Comparison of ENCODE assay signal across 8 cellular contexts in the genomic region with DNA sequence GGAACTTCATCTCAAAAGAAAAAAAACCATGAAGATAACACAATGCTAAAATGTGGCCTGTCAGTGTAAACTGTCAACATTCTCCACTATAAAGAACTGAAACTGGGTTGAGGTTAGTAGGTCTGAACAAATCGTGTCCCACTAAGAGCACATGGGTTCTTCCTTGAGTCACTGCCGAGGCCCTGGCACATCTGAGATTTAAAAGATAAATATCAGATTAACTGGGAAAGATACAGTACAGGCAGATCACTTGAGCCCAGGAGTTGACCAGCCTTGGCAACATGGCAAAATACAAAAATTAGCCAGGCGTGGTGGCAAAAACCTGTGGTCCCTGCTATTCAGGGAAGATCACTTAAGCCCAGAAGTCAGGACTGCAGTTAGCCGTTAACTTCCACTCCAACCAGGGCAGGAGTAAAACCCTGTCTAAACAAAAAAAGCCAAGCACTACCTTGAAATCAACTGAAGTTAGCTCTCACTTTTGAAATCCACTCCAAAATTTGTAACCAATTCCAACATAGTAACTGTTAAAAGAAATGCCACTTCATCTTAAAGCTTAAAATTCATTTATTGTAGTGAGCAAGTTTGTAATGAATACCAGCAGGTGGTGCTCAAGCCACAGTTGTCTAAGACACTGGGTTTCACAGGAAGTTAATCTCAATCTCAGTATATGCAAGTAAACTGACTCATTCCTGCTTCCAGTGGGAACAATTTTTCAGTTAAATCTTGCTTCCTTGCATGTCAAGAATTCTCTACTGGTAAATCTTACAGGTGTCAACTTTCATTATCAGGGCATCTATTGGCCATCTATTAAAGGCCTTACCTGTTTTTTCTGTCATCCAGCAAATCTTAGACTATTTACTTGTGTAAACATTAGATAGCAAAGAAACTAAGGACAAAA. TPM values are rescaled to one million over a fixed set of nuclear protein-coding genes. Genes with fewer than 3 reads are reported as not detected.
DNase-seq lines count a peak whose midpoint lies in the region; ATAC-seq and TF ChIP-seq lines count a peak whose summit lies in the region.

No MANE protein-coding gene starts in this region.

- peak overlapping the region in 8 of 10 donors; percentile 26 to 84 (median 58) for H3K4me3 Mint-ChIP-seq in naive thymus-derived CD4-positive, alpha-beta T cell

- CTCF ChIA-PET in naive thymus-derived CD4-positive, alpha-beta T cell (lab: Charles Lee), result interaction anchor here (0.6 to 5.8 kb wide), 14 partner anchors 14 to 220 kb away, joined by 3 to 105 read pairs (median 3); no protein-coding TSS in a partner anchor

- H3K4me2 ChIP-seq in BLaER1, result no peak overlapping the region

- H3K4me1 ChIP-seq in BLaER1 (peaks cover 31% of the 10 kb centered on the region), vagina (peaks cover 47% of the 10 kb centered on the region)
- H3K4me1 ChIP-seq in naive thymus-derived CD4-positive, alpha-beta T cell (ENCODE audit: control insufficient read depth in 2 of 2, insufficient read depth in 2 of 2, low read length in 2 of 2), result peaks cover 35 to 48% of the 10 kb centered on the region in 2 donors

- peaks cover 13 to 48% (median 33%) of the 10 kb centered on the region in 5 donors for H3K36me3 Mint-ChIP-seq in naive thymus-derived CD4-positive, alpha-beta T cell

- TF ChIP-seq POLR2A in GM18505 (IDR thresholded peaks at IDR 0.05; ENCODE audit: borderline replicate concordance, extremely low read depth, insufficient read depth, insufficient read length) (peak; percentile 66), erythroblast (IDR thresholded peaks at IDR 0.05; ENCODE audit: low read length) (peak; percentile 50), vagina (IDR thresholded peaks at IDR 0.05) (no peak)

- H3K9me3 Mint-ChIP-seq in naive thymus-derived CD4-positive, alpha-beta T cell, result peaks cover 0 to 16% (median 0%) of the 10 kb centered on the region in 11 donors

- peak; percentile 50 for DNase-seq in NCI-H2171 treated with DMSO at 0.1 percent for 48 hours (lab: John Stamatoyannopoulos, UW)
- DNase-seq in activated CD4-positive, alpha-beta T cell treated with anti-CD3 and anti-CD28 coated beads, Interleukin-2, amount 50 U/mL, for 1 hour, result peak; percentile 47
- peak; percentile 82 to 90 for DNase-seq in erythroblast (lab: John Stamatoyannopoulos, UW)
- DNase-seq in naive thymus-derived CD4-positive, alpha-beta T cell, result peak in 7 of 9 donors; percentile 56 to 76 (median 69)
- DNase-seq in vagina (ENCODE audit: extremely low spot score in 2 of 2), result no peak

- peaks cover 75% of the 10 kb centered on the region for H3K36me3 ChIP-seq in BLaER1
- H3K36me3 ChIP-seq in naive thymus-derived CD4-positive, alpha-beta T cell (ENCODE audit: control insufficient read depth in 2 of 3, insufficient read depth in 3 of 3, low read length in 3 of 3), result peaks cover 12 to 58% (median 33%) of the 10 kb centered on the region in 3 experiments
- H3K36me3 ChIP-seq in vagina, result peaks cover 4 to 46% of the 10 kb centered on the region in 2 donors

- H3K27ac Mint-ChIP-seq in naive thymus-derived CD4-positive, alpha-beta T cell, result peak overlapping the region; percentile 3 to 89 (median 66)

- H3K9me3 ChIP-seq in BLaER1 (no peaks in the 10 kb centered on the region), vagina (no peaks in the 10 kb centered on the region)
- H3K9me3 ChIP-seq in naive thymus-derived CD4-positive, alpha-beta T cell (ENCODE audit: control insufficient read depth in 2 of 3, low read length in 3 of 3), result no peaks in the 10 kb centered on the region

- H3K27me3 Mint-ChIP-seq in naive thymus-derived CD4-positive, alpha-beta T cell, result peaks cover 0 to 4% (median 0%) of the 10 kb centered on the region in 5 donors

- H3K4me1 Mint-ChIP-seq in naive thymus-derived CD4-positive, alpha-beta T cell, result peaks cover 17 to 59% (median 46%) of the 10 kb centered on the region in 7 donors

- intact Hi-C loops in naive thymus-derived CD4-positive, alpha-beta T cell (cut with micrococcal nuclease), result loop anchor here (1.0 to 10.0 kb wide), 6 partner anchors 70 to 219 kb away; no protein-coding TSS in a partner anchor
- intact Hi-C loops in vagina (cut with DNase I), result no loop called here

- peak; percentile 34 to 56 (median 49) for TF ChIP-seq CTCF in vagina (IDR thresholded peaks at IDR 0.05)

- H4K20me1 ChIP-seq in BLaER1, result peaks cover 92% of the 10 kb centered on the region

- H3K27ac ChIP-seq in BLaER1 (no peak overlapping the region), vagina (peak overlapping the region; percentile 54)
- H3K27ac ChIP-seq in naive thymus-derived CD4-positive, alpha-beta T cell (ENCODE audit: low read depth, low read length), result peak overlapping the region; percentile 15

- POLR2A ChIA-PET in naive thymus-derived CD4-positive, alpha-beta T cell (lab: Charles Lee), result interaction anchor here (0.7 to 4.1 kb wide), 6 partner anchors 10 to 99 kb away, joined by 3 to 49 read pairs (median 5); no protein-coding TSS in a partner anchor

- ATAC-seq in GM18505 (IDR thresholded peaks at IDR 0.05; ENCODE audit: unreplicated experiment) (peak; percentile 31), HG02885 (IDR thresholded peaks at IDR 0.05; ENCODE audit: poor library complexity, unreplicated experiment) (peak; percentile 45)
- ATAC-seq in naive thymus-derived CD4-positive, alpha-beta T cell, result peak; percentile 52

- H3K27me3 ChIP-seq in BLaER1 (no peaks in the 10 kb centered on the region), vagina (no peaks in the 10 kb centered on the region)
- H3K27me3 ChIP-seq in naive thymus-derived CD4-positive, alpha-beta T cell (ENCODE audit: control insufficient read depth in 2 of 2, insufficient read depth in 2 of 2, low read length in 2 of 2), result no peaks in the 10 kb centered on the region

- peak overlapping the region; percentile 2; the same call in 1 of the 2 replicates for H3K9ac ChIP-seq in BLaER1

- no peak overlapping the region for H3K4me3 ChIP-seq in BLaER1
- H3K4me3 ChIP-seq in naive thymus-derived CD4-positive, alpha-beta T cell (ENCODE audit: low read length), result no peak overlapping the region
- no peak overlapping the region for H3K4me3 ChIP-seq in vagina

RNA-seq across cellular contexts. Expression of gene EEF1A1, which starts 5.4 kb away (rescaled TPM):
- over 10,000 TPM in 4 of 5 experiments, 1,000 to 10,000 TPM in 1; 8,219 to 15,585 (median 15,428) TPM for total RNA-seq in naive thymus-derived CD4-positive, alpha-beta T cell
- polyA plus RNA-seq in naive thymus-derived CD4-positive, alpha-beta T cell, result over 10,000 TPM; 14,298 to 15,495 TPM
- total RNA-seq in vagina, result 8,108 TPM

RNA-seq across cellular contexts. Expression of gene MTO1, which starts 53.9 kb away (rescaled TPM):
- total RNA-seq in naive thymus-derived CD4-positive, alpha-beta T cell, result 10 to 100 TPM; 43.5 to 92.0 (median 48.6) TPM
- polyA plus RNA-seq in naive thymus-derived CD4-positive, alpha-beta T cell, result 10 to 100 TPM; 27.2 to 37.8 TPM
- total RNA-seq in vagina, result 26.0 TPM

Comparison
In these comparisons a context has a peak if more than half of its experiments do, and no peak if none do; other contexts are left out.
1. POLR2A ChIP-seq: peak in GM18505 (single experiment) and erythroblast (single experiment); none in vagina (0 of 2).
2. DNase-seq: peak in NCI-H2171 treated with DMSO at 0.1 percent for 48 hours (single experiment), activated CD4-positive, alpha-beta T cell treated with anti-CD3 and anti-CD28 coated beads, Interleukin-2, amount 50 U/mL, for 1 hour (single experiment), erythroblast (2 of 2) and naive thymus-derived CD4-positive, alpha-beta T cell (7 of 9); none in vagina (0 of 2).
3. Peak in every context shown above with its lines, with median percentiles within 50 percentile points of each other: ATAC-seq.